Comparison of ENCODE assay signal across 9 cellular contexts in genomic region chrX:26918633-26919032, GRCh38.
DNase-seq lines count a peak whose midpoint lies in the region; ATAC-seq and TF ChIP-seq lines count a peak whose summit lies in the region.
"Had no signal": no experiment of that assay in that cellular context is flagged by ENCODE, and none has a peak within 500 bp of the region (broad histone marks: within the 10 kb centered on the region; RNA-seq: fewer than 3 reads in every experiment).

No MANE protein-coding gene starts in this region.

- no peaks in the 10 kb centered on the region for H3K9me3 Mint-ChIP-seq in activated CD4-positive, alpha-beta memory T cell treated with anti-CD3 and anti-CD28 coated beads for 36 hours
- peaks cover 0 to 2% of the 10 kb centered on the region in 2 donors for H3K9me3 Mint-ChIP-seq in natural killer cell
- H3K9me3 Mint-ChIP-seq: nephron had no signal

- H3K27ac Mint-ChIP-seq in activated CD4-positive, alpha-beta memory T cell treated with anti-CD3 and anti-CD28 coated beads for 36 hours = no peak overlapping the region
- H3K27ac Mint-ChIP-seq in natural killer cell = no peak overlapping the region
- H3K27ac Mint-ChIP-seq: nephron had no signal

- intact Hi-C loops in left lung (cut with DNase I) = no loop called here
- intact Hi-C loops in activated CD4-positive, alpha-beta memory T cell treated with anti-CD3 and anti-CD28 coated beads for 36 hours (cut with micrococcal nuclease) = no loop called here
- intact Hi-C loops in natural killer cell (cut with micrococcal nuclease) = no loop called here

- H3K36me3 ChIP-seq in left lung = no peaks in the 10 kb centered on the region

- DNase-seq in GM12864 (ENCODE audit: low read depth) (no peak), left lung (no peak), natural killer cell (no peak), activated gamma-delta T cell treated with Interleukin-2 at 50 U/mL for 16 hours (no peak)
- DNase-seq in activated CD4-positive, alpha-beta memory T cell treated with anti-CD3 and anti-CD28 coated beads for 36 hours = no peak

- no peaks in the 10 kb centered on the region for H3K27me3 ChIP-seq in left lung

- no peaks in the 10 kb centered on the region for H3K36me3 Mint-ChIP-seq in activated CD4-positive, alpha-beta memory T cell treated with anti-CD3 and anti-CD28 coated beads for 36 hours
- H3K36me3 Mint-ChIP-seq in natural killer cell = no peaks in the 10 kb centered on the region

- TF ChIP-seq CTCF in GM12864 (IDR thresholded peaks at IDR 0.05; ENCODE audit: low read depth, low read length, missing control alignments) (peak; percentile 18), left lung (IDR thresholded peaks at IDR 0.05) (no peak), natural killer cell (IDR thresholded peaks at IDR 0.05) (no peak)

- no peaks in the 10 kb centered on the region for H3K4me1 ChIP-seq in left lung

- H3K9me3 ChIP-seq in left lung = no peaks in the 10 kb centered on the region

- H3K4me1 Mint-ChIP-seq in activated CD4-positive, alpha-beta memory T cell treated with anti-CD3 and anti-CD28 coated beads for 36 hours (ENCODE audit: low read depth) = no peaks in the 10 kb centered on the region
- H3K4me1 Mint-ChIP-seq in natural killer cell = no peaks in the 10 kb centered on the region
- H3K4me1 Mint-ChIP-seq: nephron had no signal

- no peaks in the 10 kb centered on the region for H3K27me3 Mint-ChIP-seq in activated CD4-positive, alpha-beta memory T cell treated with anti-CD3 and anti-CD28 coated beads for 36 hours
- H3K27me3 Mint-ChIP-seq in natural killer cell (ENCODE audit: low read depth in 2 of 2) = no peaks in the 10 kb centered on the region

- POLR2A ChIA-PET in activated CD4-positive, alpha-beta memory T cell treated with anti-CD3 and anti-CD28 coated beads for 36 hours (lab: Charles Lee) = no interaction called here

- peak; percentile 63 for ATAC-seq in HG03095 (IDR thresholded peaks at IDR 0.05; ENCODE audit: unreplicated experiment)
- ATAC-seq in SK-N-SH treated with all-trans-retinoic acid at 6 μM for 48 hours = peak; percentile 70; the same call in 2 of the 3 replicates
- ATAC-seq in left lung = peak; percentile 44
- no peak for ATAC-seq in GM18517 (IDR thresholded peaks at IDR 0.05; ENCODE audit: unreplicated experiment)
- no peak for ATAC-seq in natural killer cell

- CTCF ChIA-PET in activated CD4-positive, alpha-beta memory T cell treated with anti-CD3 and anti-CD28 coated beads for 36 hours (lab: Charles Lee) = no interaction called here

- H3K27ac ChIP-seq in left lung = no peak overlapping the region

- no peak overlapping the region for H3K4me3 Mint-ChIP-seq in activated CD4-positive, alpha-beta memory T cell treated with anti-CD3 and anti-CD28 coated beads for 36 hours
- no peak overlapping the region for H3K4me3 Mint-ChIP-seq in natural killer cell
- H3K4me3 Mint-ChIP-seq: nephron had no signal

- H3K4me3 ChIP-seq in GM12864 (ENCODE audit: low read depth, low read length) = no peak overlapping the region
- H3K4me3 ChIP-seq in left lung = no peak overlapping the region

TF ChIP-seq in SK-N-SH treated with all-trans-retinoic acid at 6 μM for 48 hours, 23 proteins besides CTCF, POLR2A, EP300 and RAD21:
- no peak for TF ChIP-seq ARNTL (CRISPR knock-in tag; IDR thresholded peaks at IDR 0.05; ENCODE audit: borderline replicate concordance, low read depth)
- TF ChIP-seq TOX (CRISPR knock-in tag; IDR thresholded peaks at IDR 0.05; ENCODE audit: borderline replicate concordance) = no peak

Comparison
In these comparisons a context has a peak if more than half of its experiments do, and no peak if none do; other contexts are left out.
1. ATAC-seq: peak in HG03095 (single experiment), SK-N-SH treated with all-trans-retinoic acid at 6 μM for 48 hours (single experiment) and left lung (single experiment); none in GM18517 (single experiment) and natural killer cell (0 of 3).